ENCODE assay signal across 34 cellular contexts in the genomic region with DNA sequence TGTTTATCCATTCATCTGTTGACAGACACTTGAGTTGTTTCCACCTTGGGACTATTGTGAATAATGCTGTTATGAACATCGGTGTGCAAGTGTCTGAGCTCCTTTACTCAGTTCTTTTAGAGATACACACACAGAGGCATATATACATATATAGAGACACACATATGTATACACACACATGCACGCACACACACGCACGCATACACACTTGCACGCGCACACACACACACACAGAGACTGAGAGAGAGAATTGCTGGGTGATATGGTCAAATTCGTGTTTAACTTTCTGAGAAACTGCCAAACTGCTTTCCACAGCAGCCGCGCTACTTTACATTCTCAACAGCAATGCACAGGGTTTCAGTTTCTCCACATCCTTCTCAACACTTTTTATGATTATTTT.
"Had no signal": no experiment of that assay in that cellular context is flagged by ENCODE, and none has a peak within 500 bp of the region (broad histone marks: within the 10 kb centered on the region; RNA-seq: fewer than 3 reads in every experiment).

No MANE protein-coding gene starts in this region.

- FAIRE-seq: astrocyte, TTC549 had no signal

- H3K4me3 ChIP-seq: adrenal gland, body of pancreas, breast epithelium had no signal

- H3K36me3 ChIP-seq: adrenal gland, brain microvascular endothelial cell had no signal

- DNase-seq: activated B cell treated with CpG ODN at 0.5 μM for 24 hours; activated CD4-positive, alpha-beta memory T cell treated with anti-CD3 and anti-CD28 coated beads for 36 hours; activated CD4-positive, alpha-beta T cell treated with anti-CD3 and anti-CD28 coated beads for 4 hours; activated CD4-positive, alpha-beta T cell treated with anti-CD3 and anti-CD28 coated beads, Interleukin-2, amount 10 ng/mL, durations not matched to agents 24 days and 14 days; activated CD4-positive, alpha-beta T cell treated with anti-CD3 and anti-CD28 coated beads, Interleukin-2, amount 50 U/mL, for 1 hour; activated CD4-positive, alpha-beta T cell treated with anti-CD3 and anti-CD28 coated beads, Interleukin-2, amount 50 U/mL, for 4 hours; activated CD4-positive, CD25-positive, alpha-beta regulatory T cell treated with anti-CD3 and anti-CD28 coated beads, Interleukin-2, amount 50 U/mL, for 72 hours; activated CD8-positive, alpha-beta memory T cell treated with anti-CD3 and anti-CD28 coated beads, Interleukin-2, amount 50 U/mL, for 4 hours; activated CD8-positive, alpha-beta T cell treated with anti-CD3 and anti-CD28 coated beads for 36 hours; activated effector memory CD4-positive, alpha-beta T cell treated with anti-CD3 and anti-CD28 coated beads, Interleukin-2, amount 50 U/mL, for 16 hours; activated gamma-delta T cell treated with Interleukin-2 at 50 U/mL for 16 hours; activated naive CD4-positive, alpha-beta T cell; activated naive CD4-positive, alpha-beta T cell treated with anti-CD3 and anti-CD28 coated beads for 36 hours; activated naive CD4-positive, alpha-beta T cell treated with anti-CD3 and anti-CD28 coated beads, Interleukin-2, amount 50 U/mL, for 16 hours; activated naive CD8-positive, alpha-beta T cell treated with anti-CD3 and anti-CD28 coated beads for 36 hours; activated T-cell treated with anti-CD3 and anti-CD28 coated beads for 4 hours; activated T-cell treated with anti-CD3 and anti-CD28 coated beads, Interleukin-2, amount 50 U/mL, for 1 hour; activated T-cell treated with anti-CD3 and anti-CD28 coated beads, Interleukin-2, amount 50 U/mL, for 4 hours; activated T-cell treated with anti-CD3 and anti-CD28 coated beads, Interleukin-2, amount 50 U/mL, for 72 hours; adrenal gland; amniotic stem cell; aorta; body of pancreas; brain microvascular endothelial cell; caudate nucleus; cerebellar nuclear complex; T-helper 2 cell; T-helper 9 cell had no signal

- H3K9me3 ChIP-seq: adrenal gland, body of pancreas, breast epithelium had no signal

- ATAC-seq: activated CD8-positive, alpha-beta T cell treated with anti-CD3 and anti-CD28 coated beads for 36 hours; activated naive CD4-positive, alpha-beta T cell treated with anti-CD3 and anti-CD28 coated beads, Interleukin-2, amount 50 U/mL, for 72 hours; activated T-cell treated with anti-CD3 and anti-CD28 coated beads, Interleukin-2, amount 50 U/mL, for 4 hours; activated T-cell treated with anti-CD3 and anti-CD28 coated beads, Interleukin-2, amount 50 U/mL, for 72 hours; activated T-helper 17 cell treated with anti-CD3 and anti-CD28 coated beads, Interleukin-2, amount 50 U/mL, for 72 hours; body of pancreas had no signal

- H3K4me1 ChIP-seq: adrenal gland, body of pancreas, breast epithelium had no signal

- H3K27ac ChIP-seq: adrenal gland, body of pancreas, brain microvascular endothelial cell, breast epithelium, VCaP had no signal

- H3K27me3 ChIP-seq: adrenal gland, body of pancreas, brain microvascular endothelial cell, breast epithelium had no signal
